ENCODE assay signal across 31 cellular contexts in genomic region chr15:65993762-65994161, GRCh38.
"Had no signal": no experiment of that assay in that cellular context is flagged by ENCODE, and none has a peak within 500 bp of the region (broad histone marks: within the 10 kb centered on the region; RNA-seq: fewer than 3 reads in every experiment).

No MANE protein-coding gene starts in this region.

- H3K9me3 ChIP-seq: MG63 had no signal

- H3K4me3 ChIP-seq: MG63 had no signal

- H3K27me3 ChIP-seq: MG63 had no signal

- DNase-seq: Karpas-422, Kasumi-1, MG63, MM.1S, MV-4-11, NCI-H1048, NCI-H1092, NCI-H1092 treated with DMSO at 0.1 percent for 48 hours, NCI-H1105, NCI-H1105 treated with DMSO at 0.1 percent for 48 hours, NCI-H1417 treated with DMSO at 0.1 percent for 48 hours, NCI-H1436, NCI-H1436 treated with DMSO at 0.1 percent for 48 hours, NCI-H1694 treated with DMSO at 0.1 percent for 48 hours, NCI-H187, NCI-H187 treated with DMSO at 0.1 percent for 48 hours, NCI-H1930, NCI-H2029, NCI-H2029 treated with DMSO at 0.1 percent for 48 hours, NCI-H2081, NCI-H2081 treated with DMSO at 0.1 percent for 48 hours, NCI-H2107, NCI-H2171, NCI-H2171 treated with DMSO at 0.1 percent for 48 hours, NCI-H2227 treated with DMSO at 0.1 percent for 48 hours, NCI-H226, NCI-H345, NCI-H446, NCI-H446 treated with DMSO at 0.1 percent for 48 hours, NCI-H510A, NCI-H510A treated with DMSO at 0.1 percent for 48 hours had no signal

- H3K36me3 ChIP-seq: MG63 had no signal
